In the genomic region with DNA sequence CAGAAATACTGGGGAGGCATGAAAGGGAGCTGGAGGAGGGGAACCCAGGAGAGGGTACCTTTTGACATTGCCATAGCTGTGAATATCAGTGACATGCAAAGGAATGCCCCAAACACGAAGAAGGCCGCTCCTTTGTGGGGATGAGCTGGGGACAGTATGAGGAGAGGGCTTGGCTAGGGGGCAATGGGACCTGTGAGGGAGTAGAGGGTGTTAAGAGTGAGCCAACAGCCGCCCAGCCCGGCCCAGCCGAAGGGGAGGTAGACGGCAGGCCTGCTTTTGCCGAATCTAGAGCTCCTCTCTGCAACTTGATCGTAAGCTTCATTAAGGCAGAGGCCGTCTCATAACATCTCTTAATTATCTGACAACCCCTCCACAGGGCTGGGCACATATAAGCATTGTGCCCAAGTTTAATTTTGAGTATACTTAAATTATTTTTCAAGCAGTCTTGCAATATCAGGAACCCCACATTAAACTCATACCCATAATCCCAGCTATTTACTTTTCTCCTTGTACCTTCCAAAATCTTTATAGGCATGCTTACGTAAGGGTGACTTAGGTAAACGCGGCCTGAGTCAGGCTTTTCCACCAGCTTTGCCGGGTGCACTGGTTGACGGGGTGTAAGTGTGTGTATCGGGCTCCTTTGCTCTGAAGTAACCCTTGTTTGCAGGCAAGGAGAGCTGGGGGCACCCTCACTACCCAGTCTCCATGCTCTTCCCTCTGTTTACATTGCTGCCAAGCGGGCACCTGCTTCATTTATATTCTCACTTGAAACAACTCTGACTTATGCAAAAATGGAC, we compare ENCODE assay signal across 1 cellular context.
TF ChIP-seq lines count a peak whose summit lies in the region.

No MANE protein-coding gene starts in this region.

TF ChIP-seq in HepG2, 621 proteins besides CTCF, POLR2A, EP300 and RAD21:
- TF ChIP-seq CEBPG (CRISPR knock-in tag; IDR thresholded peaks at IDR 0.05) (0 out of 2 replicates have a peak, but pooled peaks have one; percentile 9), MAFG (CRISPR knock-in tag; IDR thresholded peaks at IDR 0.05) (peak; percentile 72), GPN1 (CRISPR knock-in tag; IDR thresholded peaks at IDR 0.05; ENCODE audit: borderline replicate concordance) (no peak), ZNF772 (CRISPR knock-in tag; IDR thresholded peaks at IDR 0.05) (no peak), XRCC5 (optimal IDR thresholded peaks at IDR 0.05; ENCODE audit: low read length) (no peak), MAFK (conservative IDR thresholded peaks at IDR 0.05 in 1 of 2, IDR thresholded peaks at IDR 0.05 in 1 of 2; ENCODE audit: low read length in 2 of 2) (peak; percentile 28 to 42; a peak in 3 of 4 replicates), STAT5B (CRISPR knock-in tag; IDR thresholded peaks at IDR 0.05) (no peak), ZBTB3 (CRISPR knock-in tag; IDR thresholded peaks at IDR 0.05; ENCODE audit: borderline replicate concordance, low read depth) (no peak), NR2C2 (CRISPR knock-in tag; IDR thresholded peaks at IDR 0.05; ENCODE audit: borderline replicate concordance) (no peak), MIXL1 (CRISPR knock-in tag; IDR thresholded peaks at IDR 0.05) (no peak), ATAD3A (CRISPR knock-in tag; IDR thresholded peaks at IDR 0.05) (no peak), ZFX (CRISPR knock-in tag; IDR thresholded peaks at IDR 0.05; ENCODE audit: low read depth) (0 out of 2 replicates have a peak, but pooled peaks have one; percentile 24), ATF7-NPFF (CRISPR knock-in tag; IDR thresholded peaks at IDR 0.05; ENCODE audit: low read depth) (no peak), GATA4 (IDR thresholded peaks at IDR 0.05; ENCODE audit: borderline replicate concordance, low read depth) (no peak)
- TF ChIP-seq, protein P1, sequence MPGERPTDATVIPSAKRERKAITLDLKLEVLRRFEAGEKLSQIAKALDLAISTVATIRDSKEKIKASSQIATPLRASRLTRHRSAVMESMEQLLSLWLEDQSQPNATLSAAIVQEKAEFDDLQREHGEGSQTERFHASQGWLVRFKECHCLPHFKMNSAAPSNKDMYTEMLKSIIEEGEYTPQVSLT (CRISPR knock-in tag; IDR thresholded peaks at IDR 0.05; ENCODE audit: borderline replicate concordance, low read depth) = no peak
TF ChIP-seq in HepG2: peak in this region for 4.
